Comparison of ENCODE assay signal across 1 cellular context in the genomic region with DNA sequence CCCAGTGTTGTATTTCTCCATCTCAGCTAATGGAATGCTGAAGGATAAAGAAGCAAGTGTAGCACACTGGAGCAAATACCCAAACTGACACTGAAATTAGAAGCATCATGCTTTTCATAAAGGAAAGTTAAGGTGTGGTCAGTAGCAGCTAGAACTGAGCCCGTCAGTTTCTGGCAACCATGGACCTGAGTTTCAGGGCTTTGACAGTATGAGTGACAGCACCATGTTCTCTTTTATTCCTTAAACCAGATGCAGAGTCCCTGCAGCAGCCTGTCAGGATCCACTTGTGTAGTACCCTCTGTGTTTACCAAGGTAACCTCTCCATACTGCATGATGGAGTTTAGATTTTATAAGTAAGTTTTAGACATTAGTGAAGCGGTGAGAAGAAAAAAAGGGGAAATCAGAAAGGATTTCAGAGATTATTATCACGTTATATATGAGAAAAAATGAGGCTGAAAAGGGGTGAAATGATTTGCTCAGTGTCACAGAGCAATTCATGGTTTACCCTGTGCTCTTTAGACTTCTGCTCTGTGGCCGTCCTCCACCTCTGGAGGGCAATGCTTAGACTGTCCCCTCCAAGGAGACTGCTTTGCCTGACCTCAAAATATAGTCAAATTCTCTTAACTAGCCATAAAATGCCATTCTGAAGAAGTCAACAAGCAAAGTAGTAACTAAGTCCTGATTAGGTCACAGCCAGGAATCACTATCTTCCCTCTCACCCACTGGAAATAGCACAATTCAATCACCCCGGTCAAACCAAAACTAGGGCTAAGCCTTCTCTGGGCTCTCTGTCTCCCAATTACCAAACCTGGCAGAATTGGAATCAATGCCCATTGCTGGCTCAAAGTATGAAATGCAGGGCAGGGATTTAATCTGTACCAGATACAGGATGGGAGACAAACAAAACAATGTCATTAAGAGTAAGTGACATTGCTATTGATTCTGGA.
TF ChIP-seq lines count a peak whose summit lies in the region.

No MANE protein-coding gene starts in this region.

TF ChIP-seq in H1, 55 proteins besides CTCF, POLR2A, EP300 and RAD21 (continued from another document):
- TF ChIP-seq BCL11A (IDR thresholded peaks at IDR 0.05; ENCODE audit: low read depth in 2 of 2, low read length in 2 of 2) (no peak), POU5F1 (IDR thresholded peaks at IDR 0.05; ENCODE audit: low read depth, low read length) (no peak), NRF1 (IDR thresholded peaks at IDR 0.05; ENCODE audit: low read depth, low read length) (no peak)
- TF ChIP-seq, protein P1, sequence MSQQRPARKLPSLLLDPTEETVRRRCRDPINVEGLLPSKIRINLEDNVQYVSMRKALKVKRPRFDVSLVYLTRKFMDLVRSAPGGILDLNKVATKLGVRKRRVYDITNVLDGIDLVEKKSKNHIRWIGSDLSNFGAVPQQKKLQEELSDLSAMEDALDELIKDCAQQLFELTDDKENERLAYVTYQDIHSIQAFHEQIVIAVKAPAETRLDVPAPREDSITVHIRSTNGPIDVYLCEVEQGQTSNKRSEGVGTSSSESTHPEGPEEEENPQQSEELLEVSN (IDR thresholded peaks at IDR 0.05): no peak
TF ChIP-seq in H1: peak in this region for 0.
